In genomic region chr20:38221041-38221589, GRCh38 we compare ENCODE assay signal across 1 cellular context.
A peak's percentile ranks its signal among the peaks of the same experiment; 100 is the strongest.
TF ChIP-seq lines count a peak whose summit lies in the region.

No MANE protein-coding gene starts in this region.

TF ChIP-seq in HepG2, 621 proteins besides CTCF, POLR2A, EP300 and RAD21 (continued from another document and continues in another):
- TF ChIP-seq, protein P1, sequence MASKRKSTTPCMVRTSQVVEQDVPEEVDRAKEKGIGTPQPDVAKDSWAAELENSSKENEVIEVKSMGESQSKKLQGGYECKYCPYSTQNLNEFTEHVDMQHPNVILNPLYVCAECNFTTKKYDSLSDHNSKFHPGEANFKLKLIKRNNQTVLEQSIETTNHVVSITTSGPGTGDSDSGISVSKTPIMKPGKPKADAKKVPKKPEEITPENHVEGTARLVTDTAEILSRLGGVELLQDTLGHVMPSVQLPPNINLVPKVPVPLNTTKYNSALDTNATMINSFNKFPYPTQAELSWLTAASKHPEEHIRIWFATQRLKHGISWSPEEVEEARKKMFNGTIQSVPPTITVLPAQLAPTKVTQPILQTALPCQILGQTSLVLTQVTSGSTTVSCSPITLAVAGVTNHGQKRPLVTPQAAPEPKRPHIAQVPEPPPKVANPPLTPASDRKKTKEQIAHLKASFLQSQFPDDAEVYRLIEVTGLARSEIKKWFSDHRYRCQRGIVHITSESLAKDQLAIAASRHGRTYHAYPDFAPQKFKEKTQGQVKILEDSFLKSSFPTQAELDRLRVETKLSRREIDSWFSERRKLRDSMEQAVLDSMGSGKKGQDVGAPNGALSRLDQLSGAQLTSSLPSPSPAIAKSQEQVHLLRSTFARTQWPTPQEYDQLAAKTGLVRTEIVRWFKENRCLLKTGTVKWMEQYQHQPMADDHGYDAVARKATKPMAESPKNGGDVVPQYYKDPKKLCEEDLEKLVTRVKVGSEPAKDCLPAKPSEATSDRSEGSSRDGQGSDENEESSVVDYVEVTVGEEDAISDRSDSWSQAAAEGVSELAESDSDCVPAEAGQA (IDR thresholded peaks at IDR 0.05; ENCODE audit: low read depth): no peak
- TF ChIP-seq, protein P1 (CRISPR knock-in tag; IDR thresholded peaks at IDR 0.05; ENCODE audit: borderline replicate concordance): no peak
- TF ChIP-seq MEIS1 (CRISPR knock-in tag; IDR thresholded peaks at IDR 0.05; ENCODE audit: borderline replicate concordance) (peak; percentile 71), GRHL1 (CRISPR knock-in tag; conservative IDR thresholded peaks at IDR 0.05) (no peak), ZNF180 (CRISPR knock-in tag; IDR thresholded peaks at IDR 0.05; ENCODE audit: borderline replicate concordance, low read depth) (no peak), PHF8 (CRISPR knock-in tag; IDR thresholded peaks at IDR 0.05) (no peak), ZKSCAN5 (CRISPR knock-in tag; IDR thresholded peaks at IDR 0.05) (no peak), RBM39 (IDR thresholded peaks at IDR 0.05; ENCODE audit: low read depth, low read length, poor library complexity, severe bottlenecking) (no peak), SETDB1 (CRISPR knock-in tag; IDR thresholded peaks at IDR 0.05; ENCODE audit: borderline replicate concordance) (no peak), REL (CRISPR knock-in tag; conservative IDR thresholded peaks at IDR 0.05) (no peak), ZNF44 (CRISPR knock-in tag; IDR thresholded peaks at IDR 0.05) (no peak), MAF1 (CRISPR knock-in tag; IDR thresholded peaks at IDR 0.05; ENCODE audit: borderline replicate concordance) (no peak), ELF4 (CRISPR knock-in tag; IDR thresholded peaks at IDR 0.05; ENCODE audit: borderline replicate concordance) (no peak), ZBTB7B (CRISPR knock-in tag; IDR thresholded peaks at IDR 0.05) (peak; percentile 65; the same call in 1 of the 2 replicates), CBX1 (IDR thresholded peaks at IDR 0.05; ENCODE audit: low read depth) (no peak), ATAD3A (CRISPR knock-in tag; IDR thresholded peaks at IDR 0.05) (no peak), ZNF33B (CRISPR knock-in tag; IDR thresholded peaks at IDR 0.05) (no peak), HNRNPLL (IDR thresholded peaks at IDR 0.05; ENCODE audit: low read depth, low read length, poor library complexity, severe bottlenecking) (peak; percentile 53), SMC3 (IDR thresholded peaks at IDR 0.05; ENCODE audit: low read length) (peak; percentile 71), AHR (CRISPR knock-in tag; IDR thresholded peaks at IDR 0.05) (peak; percentile 81; the same call in 1 of the 2 replicates), CREB1 (IDR thresholded peaks at IDR 0.05) (no peak), CREB1 (CRISPR knock-in tag; IDR thresholded peaks at IDR 0.05) (no peak), KDM1A (CRISPR knock-in tag; IDR thresholded peaks at IDR 0.05) (no peak), AKAP8 (CRISPR knock-in tag; IDR thresholded peaks at IDR 0.05) (no peak), ZSCAN5A (CRISPR knock-in tag; IDR thresholded peaks at IDR 0.05; ENCODE audit: borderline replicate concordance) (no peak), GATA4 (IDR thresholded peaks at IDR 0.05; ENCODE audit: borderline replicate concordance, low read depth) (no peak), ZNF619 (CRISPR knock-in tag; IDR thresholded peaks at IDR 0.05) (peak; percentile 59; the same call in 1 of the 2 replicates), SRSF1 (optimal IDR thresholded peaks at IDR 0.05; ENCODE audit: low read depth, low read length) (no peak), BHLHE40 (IDR thresholded peaks at IDR 0.05; ENCODE audit: low read length) (0 out of 2 replicates have a peak, but pooled peaks have one; percentile 39), ZNF841 (CRISPR knock-in tag; IDR thresholded peaks at IDR 0.05; ENCODE audit: borderline replicate concordance) (no peak), MAFK (conservative IDR thresholded peaks at IDR 0.05 in 1 of 2, IDR thresholded peaks at IDR 0.05 in 1 of 2; ENCODE audit: low read length in 2 of 2) (0 out of 4 replicates have a peak, but pooled peaks of 1 of the 2 experiments have one; percentile 12), ZC3H13 (CRISPR knock-in tag; IDR thresholded peaks at IDR 0.05) (no peak), ZNF674 (CRISPR knock-in tag; IDR thresholded peaks at IDR 0.05; ENCODE audit: low read depth) (no peak), ZNF30 (CRISPR knock-in tag; IDR thresholded peaks at IDR 0.05) (no peak)
- TF ChIP-seq, protein P2, sequence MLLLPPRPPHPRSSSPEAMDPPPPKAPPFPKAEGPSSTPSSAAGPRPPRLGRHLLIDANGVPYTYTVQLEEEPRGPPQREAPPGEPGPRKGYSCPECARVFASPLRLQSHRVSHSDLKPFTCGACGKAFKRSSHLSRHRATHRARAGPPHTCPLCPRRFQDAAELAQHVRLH (CRISPR knock-in tag; IDR thresholded peaks at IDR 0.05; ENCODE audit: borderline replicate concordance, low read depth): no peak
- TF ChIP-seq, protein P3, sequence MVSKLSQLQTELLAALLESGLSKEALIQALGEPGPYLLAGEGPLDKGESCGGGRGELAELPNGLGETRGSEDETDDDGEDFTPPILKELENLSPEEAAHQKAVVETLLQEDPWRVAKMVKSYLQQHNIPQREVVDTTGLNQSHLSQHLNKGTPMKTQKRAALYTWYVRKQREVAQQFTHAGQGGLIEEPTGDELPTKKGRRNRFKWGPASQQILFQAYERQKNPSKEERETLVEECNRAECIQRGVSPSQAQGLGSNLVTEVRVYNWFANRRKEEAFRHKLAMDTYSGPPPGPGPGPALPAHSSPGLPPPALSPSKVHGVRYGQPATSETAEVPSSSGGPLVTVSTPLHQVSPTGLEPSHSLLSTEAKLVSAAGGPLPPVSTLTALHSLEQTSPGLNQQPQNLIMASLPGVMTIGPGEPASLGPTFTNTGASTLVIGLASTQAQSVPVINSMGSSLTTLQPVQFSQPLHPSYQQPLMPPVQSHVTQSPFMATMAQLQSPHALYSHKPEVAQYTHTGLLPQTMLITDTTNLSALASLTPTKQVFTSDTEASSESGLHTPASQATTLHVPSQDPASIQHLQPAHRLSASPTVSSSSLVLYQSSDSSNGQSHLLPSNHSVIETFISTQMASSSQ (IDR thresholded peaks at IDR 0.05; ENCODE audit: low read depth): no peak
- TF ChIP-seq, protein P3 (CRISPR knock-in tag; IDR thresholded peaks at IDR 0.05; ENCODE audit: borderline replicate concordance): no peak
- TF ChIP-seq, protein P4, sequence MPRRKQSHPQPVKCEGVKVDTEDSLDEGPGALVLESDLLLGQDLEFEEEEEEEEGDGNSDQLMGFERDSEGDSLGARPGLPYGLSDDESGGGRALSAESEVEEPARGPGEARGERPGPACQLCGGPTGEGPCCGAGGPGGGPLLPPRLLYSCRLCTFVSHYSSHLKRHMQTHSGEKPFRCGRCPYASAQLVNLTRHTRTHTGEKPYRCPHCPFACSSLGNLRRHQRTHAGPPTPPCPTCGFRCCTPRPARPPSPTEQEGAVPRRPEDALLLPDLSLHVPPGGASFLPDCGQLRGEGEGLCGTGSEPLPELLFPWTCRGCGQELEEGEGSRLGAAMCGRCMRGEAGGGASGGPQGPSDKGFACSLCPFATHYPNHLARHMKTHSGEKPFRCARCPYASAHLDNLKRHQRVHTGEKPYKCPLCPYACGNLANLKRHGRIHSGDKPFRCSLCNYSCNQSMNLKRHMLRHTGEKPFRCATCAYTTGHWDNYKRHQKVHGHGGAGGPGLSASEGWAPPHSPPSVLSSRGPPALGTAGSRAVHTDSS (CRISPR knock-in tag; conservative IDR thresholded peaks at IDR 0.05): no peak
- TF ChIP-seq, protein P5, sequence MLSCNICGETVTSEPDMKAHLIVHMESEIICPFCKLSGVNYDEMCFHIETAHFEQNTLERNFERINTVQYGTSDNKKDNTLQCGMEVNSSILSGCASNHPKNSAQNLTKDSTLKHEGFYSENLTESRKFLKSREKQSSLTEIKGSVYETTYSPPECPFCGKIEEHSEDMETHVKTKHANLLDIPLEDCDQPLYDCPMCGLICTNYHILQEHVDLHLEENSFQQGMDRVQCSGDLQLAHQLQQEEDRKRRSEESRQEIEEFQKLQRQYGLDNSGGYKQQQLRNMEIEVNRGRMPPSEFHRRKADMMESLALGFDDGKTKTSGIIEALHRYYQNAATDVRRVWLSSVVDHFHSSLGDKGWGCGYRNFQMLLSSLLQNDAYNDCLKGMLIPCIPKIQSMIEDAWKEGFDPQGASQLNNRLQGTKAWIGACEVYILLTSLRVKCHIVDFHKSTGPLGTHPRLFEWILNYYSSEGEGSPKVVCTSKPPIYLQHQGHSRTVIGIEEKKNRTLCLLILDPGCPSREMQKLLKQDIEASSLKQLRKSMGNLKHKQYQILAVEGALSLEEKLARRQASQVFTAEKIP (CRISPR knock-in tag; IDR thresholded peaks at IDR 0.05; ENCODE audit: borderline replicate concordance): no peak
- TF ChIP-seq, protein P6, sequence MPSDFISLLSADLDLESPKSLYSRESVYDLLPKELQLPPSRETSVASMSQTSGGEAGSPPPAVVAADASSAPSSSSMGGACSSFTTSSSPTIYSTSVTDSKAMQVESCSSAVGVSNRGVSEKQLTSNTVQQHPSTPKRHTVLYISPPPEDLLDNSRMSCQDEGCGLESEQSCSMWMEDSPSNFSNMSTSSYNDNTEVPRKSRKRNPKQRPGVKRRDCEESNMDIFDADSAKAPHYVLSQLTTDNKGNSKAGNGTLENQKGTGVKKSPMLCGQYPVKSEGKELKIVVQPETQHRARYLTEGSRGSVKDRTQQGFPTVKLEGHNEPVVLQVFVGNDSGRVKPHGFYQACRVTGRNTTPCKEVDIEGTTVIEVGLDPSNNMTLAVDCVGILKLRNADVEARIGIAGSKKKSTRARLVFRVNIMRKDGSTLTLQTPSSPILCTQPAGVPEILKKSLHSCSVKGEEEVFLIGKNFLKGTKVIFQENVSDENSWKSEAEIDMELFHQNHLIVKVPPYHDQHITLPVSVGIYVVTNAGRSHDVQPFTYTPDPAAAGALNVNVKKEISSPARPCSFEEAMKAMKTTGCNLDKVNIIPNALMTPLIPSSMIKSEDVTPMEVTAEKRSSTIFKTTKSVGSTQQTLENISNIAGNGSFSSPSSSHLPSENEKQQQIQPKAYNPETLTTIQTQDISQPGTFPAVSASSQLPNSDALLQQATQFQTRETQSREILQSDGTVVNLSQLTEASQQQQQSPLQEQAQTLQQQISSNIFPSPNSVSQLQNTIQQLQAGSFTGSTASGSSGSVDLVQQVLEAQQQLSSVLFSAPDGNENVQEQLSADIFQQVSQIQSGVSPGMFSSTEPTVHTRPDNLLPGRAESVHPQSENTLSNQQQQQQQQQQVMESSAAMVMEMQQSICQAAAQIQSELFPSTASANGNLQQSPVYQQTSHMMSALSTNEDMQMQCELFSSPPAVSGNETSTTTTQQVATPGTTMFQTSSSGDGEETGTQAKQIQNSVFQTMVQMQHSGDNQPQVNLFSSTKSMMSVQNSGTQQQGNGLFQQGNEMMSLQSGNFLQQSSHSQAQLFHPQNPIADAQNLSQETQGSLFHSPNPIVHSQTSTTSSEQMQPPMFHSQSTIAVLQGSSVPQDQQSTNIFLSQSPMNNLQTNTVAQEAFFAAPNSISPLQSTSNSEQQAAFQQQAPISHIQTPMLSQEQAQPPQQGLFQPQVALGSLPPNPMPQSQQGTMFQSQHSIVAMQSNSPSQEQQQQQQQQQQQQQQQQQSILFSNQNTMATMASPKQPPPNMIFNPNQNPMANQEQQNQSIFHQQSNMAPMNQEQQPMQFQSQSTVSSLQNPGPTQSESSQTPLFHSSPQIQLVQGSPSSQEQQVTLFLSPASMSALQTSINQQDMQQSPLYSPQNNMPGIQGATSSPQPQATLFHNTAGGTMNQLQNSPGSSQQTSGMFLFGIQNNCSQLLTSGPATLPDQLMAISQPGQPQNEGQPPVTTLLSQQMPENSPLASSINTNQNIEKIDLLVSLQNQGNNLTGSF (CRISPR knock-in tag; IDR thresholded peaks at IDR 0.05): peak; percentile 49; the same call in 1 of the 2 replicates
